In the genomic region with DNA sequence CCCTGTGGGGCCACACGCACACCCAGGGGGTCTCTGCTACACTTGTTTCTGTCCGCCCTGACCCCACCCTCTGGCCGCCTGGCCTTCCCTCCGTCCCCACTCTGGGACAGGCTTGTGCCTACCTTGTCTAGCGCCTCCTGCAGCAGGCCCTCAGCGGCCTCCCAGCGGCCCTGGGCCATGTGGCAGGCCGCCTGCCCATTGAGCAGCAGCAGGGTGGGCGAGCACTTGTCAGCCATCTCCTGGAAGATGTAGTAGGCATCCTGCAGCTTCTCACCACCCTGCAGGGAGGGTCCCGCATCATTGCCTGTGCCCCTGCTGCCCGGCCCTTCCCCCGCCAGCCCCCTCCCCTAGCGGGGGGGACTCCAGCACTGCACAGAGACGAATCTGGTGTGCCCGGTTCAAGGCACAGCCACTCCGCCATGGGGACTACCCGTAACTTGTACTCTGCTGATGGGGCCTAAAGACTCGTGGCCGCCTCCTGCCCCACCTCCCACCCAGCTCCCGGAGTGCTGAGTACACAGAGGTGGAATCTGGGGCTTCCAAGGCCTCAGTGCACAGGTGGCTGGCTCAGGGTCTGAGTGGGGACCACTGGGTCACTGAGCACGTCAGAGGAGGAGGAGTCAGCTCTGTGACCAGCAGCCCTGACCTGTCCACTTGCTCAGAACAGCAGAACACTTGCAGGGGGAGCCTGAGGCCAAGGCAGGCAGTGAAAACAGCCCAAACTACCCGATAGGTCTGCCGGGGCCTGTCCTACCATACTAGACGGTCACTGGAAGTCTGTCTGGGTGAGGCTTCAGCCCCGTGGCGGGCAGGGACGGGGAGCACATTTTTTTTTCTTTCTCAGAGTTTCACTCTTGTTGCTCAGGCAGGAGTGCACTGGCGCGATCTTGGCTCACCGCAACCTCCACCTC, we compare ENCODE assay signal across 22 cellular contexts. TPM values are rescaled to one million over a fixed set of nuclear protein-coding genes. Genes with fewer than 3 reads are reported as not detected.
"Had no signal": no experiment of that assay in that cellular context is flagged by ENCODE, and none has a peak within 500 bp of the region (broad histone marks: within the 10 kb centered on the region; RNA-seq: fewer than 3 reads in every experiment).

No MANE protein-coding gene starts in this region.

- H3K9ac ChIP-seq: neural progenitor cell had no signal

- H3K4me1 ChIP-seq: foreskin keratinocyte, thyroid gland, uterus had no signal

- H3K4me1 Mint-ChIP-seq: activated CD4-positive, alpha-beta memory T cell treated with anti-CD3 and anti-CD28 coated beads, Interleukin-2, amount 10 ng/mL, durations not matched to agents 7 days and 5 days; activated naive CD4-positive, alpha-beta T cell treated with anti-CD3 and anti-CD28 coated beads, Interleukin-2, amount 50 U/mL, for 24 hours; immature natural killer cell; mesothelial cell of epicardium; neural progenitor cell; stimulated activated memory B cell treated with anti-CD40 and anti-IgM and Interleukin-4, amounts not matched to agents 10 μg/mL and 1 μg/mL and 100 μg/mL, for 72 hours; WTC11 had no signal

- H3K27me3 Mint-ChIP-seq: activated CD4-positive, alpha-beta memory T cell treated with anti-CD3 and anti-CD28 coated beads, Interleukin-2, amount 10 ng/mL, durations not matched to agents 7 days and 5 days; activated naive CD4-positive, alpha-beta T cell treated with anti-CD3 and anti-CD28 coated beads, Interleukin-2, amount 50 U/mL, for 24 hours; stimulated activated memory B cell treated with anti-CD40 and anti-IgM and Interleukin-4, amounts not matched to agents 10 μg/mL and 1 μg/mL and 100 μg/mL, for 72 hours had no signal

- H3K27ac Mint-ChIP-seq: activated CD4-positive, alpha-beta memory T cell treated with anti-CD3 and anti-CD28 coated beads, Interleukin-2, amount 10 ng/mL, durations not matched to agents 7 days and 5 days; activated naive CD4-positive, alpha-beta T cell treated with anti-CD3 and anti-CD28 coated beads, Interleukin-2, amount 50 U/mL, for 24 hours; immature natural killer cell; mesothelial cell of epicardium; neural progenitor cell; stimulated activated memory B cell treated with anti-CD40 and anti-IgM and Interleukin-4, amounts not matched to agents 10 μg/mL and 1 μg/mL and 100 μg/mL, for 72 hours; WTC11 had no signal

- H3K9me3 Mint-ChIP-seq: activated CD4-positive, alpha-beta memory T cell treated with anti-CD3 and anti-CD28 coated beads, Interleukin-2, amount 10 ng/mL, durations not matched to agents 7 days and 5 days; activated naive CD4-positive, alpha-beta T cell treated with anti-CD3 and anti-CD28 coated beads, Interleukin-2, amount 50 U/mL, for 24 hours; activated T-cell treated with anti-CD3 and anti-CD28 coated beads, Interleukin-2, amount 50 U/mL, for 4 hours; immature natural killer cell; mesothelial cell of epicardium; neural progenitor cell; stimulated activated memory B cell treated with anti-CD40 and anti-IgM and Interleukin-4, amounts not matched to agents 10 μg/mL and 1 μg/mL and 100 μg/mL, for 72 hours; WTC11 had no signal

- H3K4me3 ChIP-seq: adrenal gland, coronary artery, lung, neural progenitor cell, thyroid gland, uterus had no signal

- H3K9me3 ChIP-seq: adrenal gland, thyroid gland, uterus had no signal

- H3K36me3 ChIP-seq: neural progenitor cell, uterus had no signal

- ATAC-seq: activated T-cell treated with anti-CD3 and anti-CD28 coated beads, Interleukin-2, amount 50 U/mL, for 4 hours; foreskin keratinocyte; left colon; stimulated activated memory B cell treated with anti-CD40 and anti-IgM and Interleukin-4, amounts not matched to agents 10 μg/mL and 1 μg/mL and 100 μg/mL, for 72 hours; WTC11 had no signal

- H3K27ac ChIP-seq: adrenal gland, coronary artery, foreskin keratinocyte, neural progenitor cell, thyroid gland, uterus had no signal

- DNase-seq: activated CD4-positive, alpha-beta memory T cell treated with anti-CD3 and anti-CD28 coated beads, Interleukin-2, amount 10 ng/mL, durations not matched to agents 7 days and 5 days; activated CD4-positive, alpha-beta T cell treated with anti-CD3 and anti-CD28 coated beads for 4 hours; activated effector memory CD4-positive, alpha-beta T cell treated with Interleukin-2 at 50 U/mL for 16 hours; activated T-cell treated with anti-CD3 and anti-CD28 coated beads, Interleukin-2, amount 50 U/mL, for 4 hours; effector CD4-positive, alpha-beta T cell; foreskin keratinocyte; glutamatergic neuron; immature natural killer cell; left colon; stimulated activated CD4-positive, alpha-beta T cell treated with anti-CD3 and anti-CD28 coated beads, Interleukin-12 subunit alpha, Interleukin-12 subunit beta, amount 100 ng/mL, for 4 hours; stimulated activated CD4-positive, alpha-beta T cell treated with anti-CD3 and anti-CD28 coated beads, Interleukin-2, amount 100 ng/mL, for 24 hours; T-helper 2 cell; thyroid gland; uterus had no signal

- H3K4me3 Mint-ChIP-seq: activated CD4-positive, alpha-beta memory T cell treated with anti-CD3 and anti-CD28 coated beads, Interleukin-2, amount 10 ng/mL, durations not matched to agents 7 days and 5 days; activated naive CD4-positive, alpha-beta T cell treated with anti-CD3 and anti-CD28 coated beads, Interleukin-2, amount 50 U/mL, for 24 hours; activated T-cell treated with anti-CD3 and anti-CD28 coated beads, Interleukin-2, amount 50 U/mL, for 4 hours; immature natural killer cell; mesothelial cell of epicardium; neural progenitor cell; stimulated activated memory B cell treated with anti-CD40 and anti-IgM and Interleukin-4, amounts not matched to agents 10 μg/mL and 1 μg/mL and 100 μg/mL, for 72 hours; WTC11 had no signal

- H3K4me2 ChIP-seq: neural progenitor cell had no signal

- H3K27me3 ChIP-seq: adrenal gland, foreskin keratinocyte, neural progenitor cell, thyroid gland, uterus had no signal

- H2AFZ ChIP-seq: neural progenitor cell had no signal

RNA-seq across cellular contexts. Expression of gene CERS1, which starts 7.4 kb away (rescaled TPM):
- total RNA-seq: activated CD4-positive, alpha-beta memory T cell treated with anti-CD3 and anti-CD28 coated beads, Interleukin-2, amount 10 ng/mL, durations not matched to agents 7 days and 5 days had no signal
- polyA plus RNA-seq: immature natural killer cell had no signal

RNA-seq across cellular contexts. Expression of gene HOMER3, which starts 37.6 kb away (rescaled TPM):
- total RNA-seq: activated CD4-positive, alpha-beta memory T cell treated with anti-CD3 and anti-CD28 coated beads, Interleukin-2, amount 10 ng/mL, durations not matched to agents 7 days and 5 days had no signal
